ENCODE assay signal across 8 cellular contexts in genomic region chr19:6199240-6199983, GRCh38.
DNase-seq lines count a peak whose midpoint lies in the region; ATAC-seq and TF ChIP-seq lines count a peak whose summit lies in the region.

No MANE protein-coding gene starts in this region.

- intact Hi-C loops in cardiac septum (cut with DNase I), result no loop called here

- H3K4me2 ChIP-seq in SU-DHL-6 (ENCODE audit: low read depth, low read length, poor library complexity, severe bottlenecking) (peak overlapping the region; percentile 77), parathyroid adenoma (ENCODE audit: low read length) (peak overlapping the region; percentile 100)

- H2AFZ ChIP-seq in SU-DHL-6 (ENCODE audit: low read depth, low read length, severe bottlenecking) (peak overlapping the region; percentile 73), parathyroid adenoma (peak overlapping the region; percentile 100)

- peak in 1 of 2 donors; percentile 26 for TF ChIP-seq POLR2A in tibial nerve (IDR thresholded peaks at IDR 0.05)

- H3K4me1 ChIP-seq in adipocyte (ENCODE audit: control insufficient read depth, insufficient read depth, low read length), result peaks cover 21% of the 10 kb centered on the region
- peaks cover 15% of the 10 kb centered on the region for H3K4me1 ChIP-seq in parathyroid adenoma
- H3K4me1 ChIP-seq in tibial nerve, result peaks cover 0 to 18% (median 2%) of the 10 kb centered on the region in 4 donors

- H3K36me3 ChIP-seq in SU-DHL-6 (ENCODE audit: low read length), result no peaks in the 10 kb centered on the region
- no peaks in the 10 kb centered on the region for H3K36me3 ChIP-seq in adipocyte (ENCODE audit: control insufficient read depth, insufficient read depth, low read length, severe bottlenecking)
- H3K36me3 ChIP-seq in parathyroid adenoma (ENCODE audit: control insufficient read depth, insufficient read depth, low read length), result no peaks in the 10 kb centered on the region
- H3K36me3 ChIP-seq in tibial nerve, result no peaks in the 10 kb centered on the region

- DNase-seq in NCI-H1417 (lab: John Stamatoyannopoulos, UW), result peak; percentile 96 to 100 (median 100)
- DNase-seq in adipocyte (ENCODE audit: low read depth), result peak; percentile 100
- peak; percentile 99 for DNase-seq in cardiac septum (ENCODE audit: low spot score)
- peak; percentile 96 for DNase-seq in tibial nerve (ENCODE audit: low spot score in 2 of 2)

- H3K4me3 ChIP-seq in SU-DHL-6 (ENCODE audit: insufficient read depth, low read length, poor library complexity, severe bottlenecking) (peak overlapping the region; percentile 99), adipocyte (ENCODE audit: low read length) (peak overlapping the region; percentile 98), parathyroid adenoma (ENCODE audit: low read depth, low read length) (peak overlapping the region; percentile 93), tibial nerve (peak overlapping the region; percentile 62 to 88 (median 66))

- H3K9me3 ChIP-seq in SU-DHL-6 (ENCODE audit: insufficient read depth, low read length), result no peaks in the 10 kb centered on the region
- no peaks in the 10 kb centered on the region for H3K9me3 ChIP-seq in adipocyte (ENCODE audit: control insufficient read depth, low read length)
- H3K9me3 ChIP-seq in parathyroid adenoma (ENCODE audit: control insufficient read depth, low read length), result no peaks in the 10 kb centered on the region
- H3K9me3 ChIP-seq in tibial nerve, result no peaks in the 10 kb centered on the region

- ATAC-seq in HG02678 (IDR thresholded peaks at IDR 0.05; ENCODE audit: unreplicated experiment), result peak; percentile 83

- H3K79me2 ChIP-seq in SU-DHL-6 (ENCODE audit: insufficient read depth, low read length) (peaks cover 24% of the 10 kb centered on the region), parathyroid adenoma (peaks cover 4% of the 10 kb centered on the region)

- peak; percentile 78 to 87 for TF ChIP-seq EP300 in tibial nerve (IDR thresholded peaks at IDR 0.05)

- H3K9me2 ChIP-seq in SU-DHL-6 (replicated peaks; ENCODE audit: insufficient read depth, low read length), result no peaks in the 10 kb centered on the region

- no peaks in the 10 kb centered on the region; the same call in 1 of the 2 replicates for H3F3A ChIP-seq in SU-DHL-6 (ENCODE audit: insufficient read depth)

- H3K9ac ChIP-seq in SU-DHL-6 (ENCODE audit: low read length) (peak overlapping the region; percentile 98), adipocyte (ENCODE audit: low read length) (peak overlapping the region; percentile 92), parathyroid adenoma (peak overlapping the region; percentile 50)

- 0 to 1% methylated on average over 64 to 67 of the region's 67 CpGs for WGBS in tibial nerve, 2 donors

- no peaks in the 10 kb centered on the region for H3K27me3 ChIP-seq in SU-DHL-6 (ENCODE audit: low read length)
- H3K27me3 ChIP-seq in adipocyte (replicated peaks; ENCODE audit: control insufficient read depth, insufficient read depth, low read length), result no peaks in the 10 kb centered on the region
- no peaks in the 10 kb centered on the region for H3K27me3 ChIP-seq in parathyroid adenoma (ENCODE audit: control insufficient read depth, insufficient read depth, low read length)
- H3K27me3 ChIP-seq in tibial nerve, result no peaks in the 10 kb centered on the region

- H3K27ac ChIP-seq in SU-DHL-6 (ENCODE audit: low read depth, low read length) (peak overlapping the region; percentile 69), parathyroid adenoma (no peak overlapping the region), tibial nerve (peak overlapping the region; percentile 56 to 86 (median 72))

- peak; percentile 38; the same call in 1 of the 3 replicates for TF ChIP-seq CTCF in GM12872 (IDR thresholded peaks at IDR 0.05; ENCODE audit: insufficient read depth, low read depth, low read length)
- TF ChIP-seq CTCF in SU-DHL-6 (IDR thresholded peaks at IDR 0.05; ENCODE audit: insufficient read depth, low read length, poor library complexity, severe bottlenecking), result no peak
- TF ChIP-seq CTCF in parathyroid adenoma (IDR thresholded peaks at IDR 0.05), result peak; percentile 43
- peak; percentile 12 to 91 (median 46) for TF ChIP-seq CTCF in tibial nerve (IDR thresholded peaks at IDR 0.05)

- H4K20me1 ChIP-seq in SU-DHL-6 (ENCODE audit: low read depth, low read length), result no peaks in the 10 kb centered on the region
